11 cellular contexts compared by ENCODE assay signal in genomic region chr11:93591247-93591898, GRCh38. TPM values are rescaled to one million over a fixed set of nuclear protein-coding genes. Genes with fewer than 3 reads are reported as not detected.
A peak's percentile ranks its signal among the peaks of the same experiment; 100 is the strongest.
DNase-seq lines count a peak whose midpoint lies in the region; ATAC-seq and TF ChIP-seq lines count a peak whose summit lies in the region.
"Had no signal": no experiment of that assay in that cellular context is flagged by ENCODE, and none has a peak within 500 bp of the region (broad histone marks: within the 10 kb centered on the region; RNA-seq: fewer than 3 reads in every experiment).

No MANE protein-coding gene starts in this region.

- no peak overlapping the region for H3K27ac ChIP-seq in vagina

- H3K9me3 ChIP-seq in vagina: no peaks in the 10 kb centered on the region

- no peak for TF ChIP-seq POLR2A in vagina (IDR thresholded peaks at IDR 0.05)

- H3K4me1 ChIP-seq in vagina: no peaks in the 10 kb centered on the region

- TF ChIP-seq CTCF in vagina (IDR thresholded peaks at IDR 0.05): no peak

- intact Hi-C loops in vagina (cut with DNase I) (loop anchor here (5.0 kb wide), 1 partner anchor 1886 kb away; no protein-coding TSS in a partner anchor), posterior cingulate gyrus (cut with DNase I) (no loop called here)

- ATAC-seq in GM18909 (IDR thresholded peaks at IDR 0.05; ENCODE audit: poor library complexity, unreplicated experiment) (peak; percentile 80), HG02678 (IDR thresholded peaks at IDR 0.05; ENCODE audit: unreplicated experiment) (peak; percentile 56)

- H3K27me3 ChIP-seq in vagina: no peaks in the 10 kb centered on the region

- no peak overlapping the region for H3K4me3 ChIP-seq in vagina
- H3K4me3 ChIP-seq: lung had no signal

- H3K36me3 ChIP-seq in vagina: no peaks in the 10 kb centered on the region

- DNase-seq in NCI-H526 (lab: John Stamatoyannopoulos, UW) (peak; percentile 47 to 67), left kidney (ENCODE audit: low read depth, low spot score) (peak; percentile 13), NCI-H2196 treated with DMSO at 0.1 percent for 48 hours (lab: John Stamatoyannopoulos, UW; ENCODE audit: unreplicated experiment) (no peak), vagina (ENCODE audit: extremely low spot score in 2 of 2) (no peak), posterior cingulate gyrus (no peak), NCI-H82 treated with DMSO at 0.1 percent for 48 hours (lab: John Stamatoyannopoulos, UW; ENCODE audit: unreplicated experiment) (no peak)
- DNase-seq: activated CD4-positive, alpha-beta T cell treated with anti-CD3 and anti-CD28 coated beads for 1 hour; NCI-H1417 had no signal

RNA-seq across cellular contexts. Expression of gene SMCO4, which starts 48.2 kb away (rescaled TPM):
- total RNA-seq in vagina: 9.6 TPM

Comparison
In these comparisons a context has a peak if more than half of its experiments do, and no peak if none do; other contexts are left out.
1. DNase-seq: peak in NCI-H526 (2 of 2) and left kidney (single experiment); none in NCI-H2196 treated with DMSO at 0.1 percent for 48 hours (single experiment), vagina (0 of 2), posterior cingulate gyrus (0 of 10) and NCI-H82 treated with DMSO at 0.1 percent for 48 hours (single experiment).